In the genomic region with DNA sequence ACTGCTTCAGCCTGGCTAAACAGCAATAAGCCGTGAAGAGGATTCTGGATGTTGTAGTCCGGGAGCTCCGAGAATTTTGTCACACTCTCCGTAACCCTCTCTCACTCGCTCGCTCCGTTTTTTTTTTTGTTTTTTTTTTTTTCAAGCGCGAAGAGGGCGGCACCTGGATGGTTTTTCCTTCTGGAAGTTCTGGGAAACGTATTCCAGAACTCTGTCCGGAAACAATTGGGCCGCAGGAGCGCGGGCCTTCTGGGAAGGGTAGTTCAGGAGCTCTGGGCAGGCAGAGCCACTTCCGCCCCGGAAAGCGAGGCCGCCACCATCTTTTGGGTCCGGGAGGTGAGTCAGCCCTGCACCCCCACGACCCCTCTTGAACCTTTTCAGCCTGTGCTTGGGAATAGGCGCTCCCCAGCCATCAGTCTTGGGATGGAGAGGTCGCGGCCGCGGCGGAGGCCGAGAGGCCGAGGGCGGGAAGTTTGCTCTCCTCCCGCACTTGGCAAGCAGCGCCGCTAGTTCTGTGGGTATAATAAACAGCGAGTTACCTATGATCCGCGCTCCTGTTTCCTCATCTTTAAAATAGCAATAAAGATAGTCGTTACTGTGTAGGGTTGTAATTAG, we compare ENCODE assay signal across 8 cellular contexts. TPM values are rescaled to one million over a fixed set of nuclear protein-coding genes. Genes with fewer than 3 reads are reported as not detected.
DNase-seq lines count a peak whose midpoint lies in the region; ATAC-seq and TF ChIP-seq lines count a peak whose summit lies in the region.

Gene ZNF227, plus strand, starts transcription at position 283 of the 615 bp plus-strand sequence. CDS start 5,261 bp downstream, outside the sequence.

- CTCF ChIA-PET in naive thymus-derived CD4-positive, alpha-beta T cell (lab: Charles Lee): interaction anchor here (1.5 kb wide), 1 partner anchor 47 kb away, joined by 8 read pairs; the partner anchor contains the start of gene ZNF226

- H3K4me1 Mint-ChIP-seq in naive thymus-derived CD4-positive, alpha-beta T cell: peaks cover 19 to 45% (median 31%) of the 10 kb centered on the region in 7 donors
- H3K4me1 Mint-ChIP-seq in stimulated activated memory B cell treated with anti-CD40 and anti-IgM and Interleukin-4, amounts not matched to agents 10 μg/mL and 1 μg/mL and 100 μg/mL, for 72 hours: peaks cover 32% of the 10 kb centered on the region

- no peaks in the 10 kb centered on the region for H3K9me3 ChIP-seq in naive thymus-derived CD4-positive, alpha-beta T cell (ENCODE audit: control insufficient read depth in 2 of 3, low read length in 3 of 3)

- peaks cover 0 to 39% (median 13%) of the 10 kb centered on the region in 11 donors for H3K9me3 Mint-ChIP-seq in naive thymus-derived CD4-positive, alpha-beta T cell
- H3K9me3 Mint-ChIP-seq in stimulated activated memory B cell treated with anti-CD40 and anti-IgM and Interleukin-4, amounts not matched to agents 10 μg/mL and 1 μg/mL and 100 μg/mL, for 72 hours: peaks cover 3% of the 10 kb centered on the region

- peak within 1 kb of the TSS; percentile 96 for H3K4me3 ChIP-seq in fibroblast of mammary gland (ENCODE audit: control insufficient read depth, low read depth, low read length)
- H3K4me3 ChIP-seq in naive thymus-derived CD4-positive, alpha-beta T cell (ENCODE audit: low read length): peak within 1 kb of the TSS; percentile 98

- ATAC-seq in GM21526 (IDR thresholded peaks at IDR 0.05; ENCODE audit: low FRiP score, unreplicated experiment): peak; percentile 68
- peak; percentile 98 for ATAC-seq in naive thymus-derived CD4-positive, alpha-beta T cell
- peak; percentile 97 for ATAC-seq in stimulated activated memory B cell treated with anti-CD40 and anti-IgM and Interleukin-4, amounts not matched to agents 10 μg/mL and 1 μg/mL and 100 μg/mL, for 72 hours

- H3K27me3 ChIP-seq in naive thymus-derived CD4-positive, alpha-beta T cell (ENCODE audit: control insufficient read depth in 2 of 2, insufficient read depth in 2 of 2, low read length in 2 of 2): no peaks in the 10 kb centered on the region

- POLR2A ChIA-PET in naive thymus-derived CD4-positive, alpha-beta T cell (lab: Charles Lee): interaction anchor here (0.9 to 1.5 kb wide), 5 partner anchors 46 to 117 kb away, joined by 3 to 8 read pairs (median 4); partner anchors contain the start of genes ZNF226 and ZNF235

- DNase-seq in DMS 273 (lab: John Stamatoyannopoulos, UW; ENCODE audit: unreplicated experiment): peak; percentile 97
- peak; percentile 85 to 87 for DNase-seq in Kasumi-1 (lab: John Stamatoyannopoulos, UW)
- DNase-seq in RPMI8226: peak; percentile 78
- peak; percentile 71 for DNase-seq in activated effector memory CD4-positive, alpha-beta T cell treated with Interleukin-2 at 50 U/mL for 16 hours
- peak; percentile 97 for DNase-seq in fibroblast of mammary gland (ENCODE audit: low read depth)
- peak; percentile 47 to 80 (median 75) for DNase-seq in naive thymus-derived CD4-positive, alpha-beta T cell

- peaks cover 0 to 15% of the 10 kb centered on the region in 2 donors for H3K4me1 ChIP-seq in naive thymus-derived CD4-positive, alpha-beta T cell (ENCODE audit: control insufficient read depth in 2 of 2, insufficient read depth in 2 of 2, low read length in 2 of 2)

- TF ChIP-seq CTCF in fibroblast of mammary gland (conservative IDR thresholded peaks at IDR 0.05; ENCODE audit: control insufficient read depth, insufficient read depth, low read depth, low read length): no peak

- H3K27ac Mint-ChIP-seq in naive thymus-derived CD4-positive, alpha-beta T cell: peak within 1 kb of the TSS; percentile 82 to 97 (median 92)
- peak within 1 kb of the TSS; percentile 94 for H3K27ac Mint-ChIP-seq in stimulated activated memory B cell treated with anti-CD40 and anti-IgM and Interleukin-4, amounts not matched to agents 10 μg/mL and 1 μg/mL and 100 μg/mL, for 72 hours

- H3K27me3 Mint-ChIP-seq in naive thymus-derived CD4-positive, alpha-beta T cell: peaks cover 0 to 4% (median 0%) of the 10 kb centered on the region in 5 donors
- no peaks in the 10 kb centered on the region for H3K27me3 Mint-ChIP-seq in stimulated activated memory B cell treated with anti-CD40 and anti-IgM and Interleukin-4, amounts not matched to agents 10 μg/mL and 1 μg/mL and 100 μg/mL, for 72 hours

- H3K4me3 Mint-ChIP-seq in naive thymus-derived CD4-positive, alpha-beta T cell: peak within 1 kb of the TSS; percentile 85 to 100 (median 96)
- H3K4me3 Mint-ChIP-seq in stimulated activated memory B cell treated with anti-CD40 and anti-IgM and Interleukin-4, amounts not matched to agents 10 μg/mL and 1 μg/mL and 100 μg/mL, for 72 hours: peak within 1 kb of the TSS; percentile 96

- peak within 1 kb of the TSS; percentile 81 for H3K27ac ChIP-seq in naive thymus-derived CD4-positive, alpha-beta T cell (ENCODE audit: low read depth, low read length)

- intact Hi-C loops in naive thymus-derived CD4-positive, alpha-beta T cell (cut with micrococcal nuclease): loop anchor here (1.0 to 2.0 kb wide), 9 partner anchors 92 to 288 kb away; partner anchors contain the start of genes ZNF180 (in 2 of the 2), ZNF225 (in 2 of the 2), ZNF235 (in 2 of the 2) and ZNF224 (in 1 of the 2)

- peaks cover 0 to 20% (median 0%) of the 10 kb centered on the region in 3 experiments for H3K36me3 ChIP-seq in naive thymus-derived CD4-positive, alpha-beta T cell (ENCODE audit: control insufficient read depth in 2 of 3, insufficient read depth in 3 of 3, low read length in 3 of 3)

- H3K36me3 Mint-ChIP-seq in naive thymus-derived CD4-positive, alpha-beta T cell: peaks cover 12 to 38% (median 25%) of the 10 kb centered on the region in 5 donors
- H3K36me3 Mint-ChIP-seq in stimulated activated memory B cell treated with anti-CD40 and anti-IgM and Interleukin-4, amounts not matched to agents 10 μg/mL and 1 μg/mL and 100 μg/mL, for 72 hours: peaks cover 30% of the 10 kb centered on the region

RNA-seq across cellular contexts. Expression of gene ZNF227, which starts in this region (rescaled TPM):
- 10 to 100 TPM; 18.3 to 51.5 (median 30.0) TPM for total RNA-seq in naive thymus-derived CD4-positive, alpha-beta T cell
- polyA plus RNA-seq in naive thymus-derived CD4-positive, alpha-beta T cell: 10 to 100 TPM; 17.9 to 20.4 TPM

Comparison
In these comparisons a context has a peak if more than half of its experiments do, and no peak if none do; other contexts are left out.
1. Peak in every context shown above with its lines: DNase-seq, ATAC-seq, H3K4me3 ChIP-seq and H3K27ac ChIP-seq.